Comparison of ENCODE assay signal across 9 cellular contexts in the genomic region with DNA sequence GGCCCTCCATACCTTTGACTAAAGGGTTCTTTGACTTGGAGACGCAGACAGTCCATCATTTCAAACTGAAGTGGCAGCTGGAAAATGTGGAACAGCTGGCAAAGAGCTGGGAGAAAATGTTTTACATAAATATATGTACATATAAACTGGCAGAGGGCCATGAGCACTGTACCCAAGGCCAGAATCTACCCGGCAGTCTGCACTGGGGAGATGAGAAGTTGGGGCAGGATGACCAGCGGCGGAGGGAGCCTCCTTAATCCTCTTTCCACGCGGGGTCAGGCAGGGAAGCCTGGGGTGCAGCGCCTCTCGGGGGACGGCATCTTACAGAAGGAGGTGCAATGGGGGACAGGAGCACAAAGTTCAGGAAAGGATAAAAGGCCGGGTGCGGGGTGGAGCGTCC. TPM values are rescaled to one million over a fixed set of nuclear protein-coding genes. Genes with fewer than 3 reads are reported as not detected.
DNase-seq lines count a peak whose midpoint lies in the region; FAIRE-seq and TF ChIP-seq lines count a peak whose summit lies in the region.
"Had no signal": no experiment of that assay in that cellular context is flagged by ENCODE, and none has a peak within 500 bp of the region (broad histone marks: within the 10 kb centered on the region; RNA-seq: fewer than 3 reads in every experiment).

No MANE protein-coding gene starts in this region.

- H3K9me2 ChIP-seq in MM.1S (replicated peaks; ENCODE audit: insufficient read depth, low read length) = no peaks in the 10 kb centered on the region

- H3K79me2 ChIP-seq in MM.1S (ENCODE audit: low read length) = no peaks in the 10 kb centered on the region

- H3K9me3 Mint-ChIP-seq in endodermal cell (no peaks in the 10 kb centered on the region), neural crest cell (no peaks in the 10 kb centered on the region)

- H3K9ac ChIP-seq in BLaER1 treated with 17β-estradiol and CSF1 and Interleukin-3, amounts not matched to agents 10 nM and 100 nM = peak overlapping the region; percentile 78 to 88 (median 84); a peak in 21 of 22 replicates
- H3K9ac ChIP-seq in MM.1S (ENCODE audit: low read length) (no peak overlapping the region), endodermal cell (ENCODE audit: extremely low read depth, low read length, poor library complexity, severe bottlenecking) (no peak overlapping the region)

- peaks cover 0 to 10% (median under 1%) of the 10 kb centered on the region in 11 experiments; a peak in 7 of 22 replicates for H3K27me3 ChIP-seq in BLaER1 treated with 17β-estradiol and CSF1 and Interleukin-3, amounts not matched to agents 10 nM and 100 nM
- H3K27me3 ChIP-seq in MM.1S (replicated peaks; ENCODE audit: insufficient read depth, low read length) (no peaks in the 10 kb centered on the region), endodermal cell (ENCODE audit: control insufficient read depth, insufficient read depth, low read length, poor library complexity, severe bottlenecking) (peaks cover 46% of the 10 kb centered on the region)

- H3K27ac Mint-ChIP-seq in endodermal cell = no peak overlapping the region
- H3K27ac Mint-ChIP-seq in neural crest cell (ENCODE audit: unreplicated experiment) = peak overlapping the region; percentile 96

- H3K4me2 ChIP-seq in BLaER1 treated with 17β-estradiol and CSF1 and Interleukin-3, amounts not matched to agents 10 nM and 100 nM = peak overlapping the region; percentile 80 to 97 (median 95)
- H3K4me2 ChIP-seq in MM.1S (ENCODE audit: low read depth, low read length) = peak overlapping the region; percentile 96

- no peaks in the 10 kb centered on the region for H3K36me3 Mint-ChIP-seq in endodermal cell (ENCODE audit: low read depth)
- H3K36me3 Mint-ChIP-seq in neural crest cell (ENCODE audit: low read depth) = peaks cover 3% of the 10 kb centered on the region

- H3K4me1 ChIP-seq in BLaER1 treated with 17β-estradiol and CSF1 and Interleukin-3, amounts not matched to agents 10 nM and 100 nM = peaks cover 22 to 39% (median 33%) of the 10 kb centered on the region in 10 experiments
- H3K4me1 ChIP-seq in MM.1S (ENCODE audit: low read length) = no peaks in the 10 kb centered on the region
- H3K4me1 ChIP-seq in endodermal cell (ENCODE audit: control insufficient read depth, insufficient read depth, low read length) = peaks cover 9% of the 10 kb centered on the region

- H3K36me3 ChIP-seq in BLaER1 treated with 17β-estradiol and CSF1 and Interleukin-3, amounts not matched to agents 10 nM and 100 nM = no peaks in the 10 kb centered on the region; a peak in 1 of 22 replicates
- H3K36me3 ChIP-seq in MM.1S (replicated peaks; ENCODE audit: insufficient read depth, low read length) (no peaks in the 10 kb centered on the region), endodermal cell (ENCODE audit: control insufficient read depth, insufficient read depth, low read length) (no peaks in the 10 kb centered on the region)

- WGBS in endodermal cell (ENCODE audit: insufficient coverage in 1 of 2, insufficient read length in 1 of 2), 2 experiments = 0 to 8% methylated on average over 7 to 12 of the region's 12 CpGs

- peak overlapping the region; percentile 84 to 92 (median 88) for H3K4me3 ChIP-seq in BLaER1 treated with 17β-estradiol and CSF1 and Interleukin-3, amounts not matched to agents 10 nM and 100 nM
- H3K4me3 ChIP-seq in MM.1S (ENCODE audit: low read length) (no peak overlapping the region), endodermal cell (ENCODE audit: low read length) (peak overlapping the region; percentile 86)

- H3K27me3 Mint-ChIP-seq in endodermal cell (ENCODE audit: insufficient read depth) (peaks cover 83% of the 10 kb centered on the region), neural crest cell (ENCODE audit: low read depth) (no peaks in the 10 kb centered on the region)

- no peak for DNase-seq in MM.1S
- peak; percentile 46 for DNase-seq in endodermal cell
- DNase-seq in neural crest cell (ENCODE audit: low read depth, low spot score) = no peak
- no peak for DNase-seq in HTR-8/SVneo (ENCODE audit: insufficient read length, low spot score)
- no peak for DNase-seq in dedifferentiated amniotic fluid mesenchymal stem cell (ENCODE audit: extremely low spot score)
- no peak for DNase-seq in ACHN
- no peak for DNase-seq in COLO668 (lab: John Stamatoyannopoulos, UW; ENCODE audit: unreplicated experiment)
- DNase-seq: erythroblast had no signal

- peak overlapping the region; percentile 82 for H3K4me3 Mint-ChIP-seq in endodermal cell
- peak overlapping the region; percentile 96 for H3K4me3 Mint-ChIP-seq in neural crest cell

- peaks cover 22% of the 10 kb centered on the region for H3K4me1 Mint-ChIP-seq in endodermal cell
- peaks cover 75% of the 10 kb centered on the region for H3K4me1 Mint-ChIP-seq in neural crest cell

- H3K27ac ChIP-seq in BLaER1 treated with 17β-estradiol and CSF1 and Interleukin-3, amounts not matched to agents 10 nM and 100 nM = peak overlapping the region in 9 of 11 experiments; percentile 74 to 88 (median 82); a peak in 15 of 22 replicates
- no peak overlapping the region for H3K27ac ChIP-seq in MM.1S (ENCODE audit: low read length)
- H3K27ac ChIP-seq in endodermal cell (ENCODE audit: low read depth, low read length) = peak overlapping the region; percentile 90

- H3K9me3 ChIP-seq in BLaER1 treated with 17β-estradiol and CSF1 and Interleukin-3, amounts not matched to agents 10 nM and 100 nM (replicated peaks in 1 of 11) = no peaks in the 10 kb centered on the region
- H3K9me3 ChIP-seq in MM.1S (replicated peaks; ENCODE audit: insufficient read depth, low read length) (no peaks in the 10 kb centered on the region), endodermal cell (ENCODE audit: control insufficient read depth, low read length) (no peaks in the 10 kb centered on the region)

- in situ Hi-C loops in ACHN (cut with HindIII; ENCODE audit: low pct_ligation_motif_present, low pct_unique_long_range_greater_than_20kb, low sequenced_read_pairs) = no loop called here

- no peak overlapping the region for H2AFZ ChIP-seq in MM.1S (ENCODE audit: low read length)

- no peak for FAIRE-seq in HTR-8/SVneo (lab: Jason Lieb, UNC)

- no peaks in the 10 kb centered on the region for H3F3A ChIP-seq in MM.1S (ENCODE audit: insufficient read depth, low read length)

- no peak for TF ChIP-seq CTCF in MM.1S (IDR thresholded peaks at IDR 0.05; ENCODE audit: low read length)
- TF ChIP-seq CTCF in endodermal cell (conservative IDR thresholded peaks at IDR 0.05) = no peak
- TF ChIP-seq CTCF in neural crest cell (conservative IDR thresholded peaks at IDR 0.05) = no peak

- peaks cover 0 to 35% (median 14%) of the 10 kb centered on the region in 11 experiments; a peak in 7 of 22 replicates for H4K20me1 ChIP-seq in BLaER1 treated with 17β-estradiol and CSF1 and Interleukin-3, amounts not matched to agents 10 nM and 100 nM
- H4K20me1 ChIP-seq in MM.1S (ENCODE audit: insufficient read depth, low read length) = no peaks in the 10 kb centered on the region

RNA-seq across cellular contexts. Expression of gene GLI3, which starts 1.3 kb away (rescaled TPM):
- 10 to 100 TPM in 1 of 2 donors, 1 to 10 TPM in 1; 2.7 to 10.2 TPM for total RNA-seq in endodermal cell
- 54.9 TPM for polyA plus RNA-seq in endodermal cell (2013, experiment 1 of 2)
- 52.9 TPM for polyA plus RNA-seq in endodermal cell (2013, experiment 2 of 2)
- total RNA-seq in neural crest cell = 136 and 141 TPM in 2 replicates

Comparison
In these comparisons a context has a peak if more than half of its experiments do, and no peak if none do; other contexts are left out.
1. H3K9ac ChIP-seq: peak in BLaER1 treated with 17β-estradiol and CSF1 and Interleukin-3, amounts not matched to agents 10 nM and 100 nM (11 of 11); none in MM.1S (single experiment) and endodermal cell (single experiment).
2. RNA of gene GLI3, which starts 1.3 kb away (total RNA-seq): 136 to 141 TPM in neural crest cell; 2.7 to 10.2 TPM in endodermal cell; every median in the first group is over 10 times any median in the second.